In genomic region chr9:82333671-82334070, GRCh38 we compare ENCODE assay signal across 14 cellular contexts.
"Had no signal": no experiment of that assay in that cellular context is flagged by ENCODE, and none has a peak within 500 bp of the region (broad histone marks: within the 10 kb centered on the region; RNA-seq: fewer than 3 reads in every experiment).

No MANE protein-coding gene starts in this region.

- H3K9me3 ChIP-seq: neutrophil, transverse colon had no signal

- DNase-seq: activated CD4-positive, alpha-beta memory T cell treated with anti-CD3 and anti-CD28 coated beads for 36 hours; activated CD8-positive, alpha-beta memory T cell treated with anti-CD3 and anti-CD28 coated beads, Interleukin-2, amount 10 ng/mL, durations not matched to agents 7 days and 5 days; activated naive CD4-positive, alpha-beta T cell treated with anti-CD3 and anti-CD28 coated beads, Interleukin-2, amount 10 ng/mL, durations not matched to agents 7 days and 5 days; activated T-cell treated with anti-CD3 and anti-CD28 coated beads, Interleukin-2, amount 50 U/mL, for 1 hour; dorsolateral prefrontal cortex; endodermal cell; naive B cell; stimulated activated CD4-positive, alpha-beta T cell treated with anti-CD3 and anti-CD28 coated beads, Interleukin-4, amount 100 ng/mL, for 24 hours; stimulated activated CD8-positive, alpha-beta memory T cell treated with anti-CD3 and anti-CD28 coated beads, Interleukin-4, amount 100 ng/mL, for 48 hours; stimulated activated naive CD4-positive, alpha-beta T cell treated with Interleukin-2 at 50 U/mL for 16 hours; substantia nigra; transverse colon had no signal

- H3K9ac ChIP-seq: parathyroid adenoma had no signal

- H2AFZ ChIP-seq: parathyroid adenoma had no signal

- ATAC-seq: activated CD8-positive, alpha-beta memory T cell treated with anti-CD3 and anti-CD28 coated beads, Interleukin-2, amount 10 ng/mL, durations not matched to agents 7 days and 5 days had no signal

- H3K4me1 ChIP-seq: parathyroid adenoma, transverse colon had no signal

- H3K36me3 ChIP-seq: neutrophil, transverse colon had no signal

- H3K27ac ChIP-seq: dorsolateral prefrontal cortex, neutrophil, parathyroid adenoma, transverse colon had no signal

- H3K27me3 ChIP-seq: dorsolateral prefrontal cortex, neutrophil, transverse colon had no signal

- H3K79me2 ChIP-seq: parathyroid adenoma had no signal

- H3K4me3 ChIP-seq: dorsolateral prefrontal cortex, transverse colon had no signal
